1 cellular context compared by ENCODE assay signal in the genomic region with DNA sequence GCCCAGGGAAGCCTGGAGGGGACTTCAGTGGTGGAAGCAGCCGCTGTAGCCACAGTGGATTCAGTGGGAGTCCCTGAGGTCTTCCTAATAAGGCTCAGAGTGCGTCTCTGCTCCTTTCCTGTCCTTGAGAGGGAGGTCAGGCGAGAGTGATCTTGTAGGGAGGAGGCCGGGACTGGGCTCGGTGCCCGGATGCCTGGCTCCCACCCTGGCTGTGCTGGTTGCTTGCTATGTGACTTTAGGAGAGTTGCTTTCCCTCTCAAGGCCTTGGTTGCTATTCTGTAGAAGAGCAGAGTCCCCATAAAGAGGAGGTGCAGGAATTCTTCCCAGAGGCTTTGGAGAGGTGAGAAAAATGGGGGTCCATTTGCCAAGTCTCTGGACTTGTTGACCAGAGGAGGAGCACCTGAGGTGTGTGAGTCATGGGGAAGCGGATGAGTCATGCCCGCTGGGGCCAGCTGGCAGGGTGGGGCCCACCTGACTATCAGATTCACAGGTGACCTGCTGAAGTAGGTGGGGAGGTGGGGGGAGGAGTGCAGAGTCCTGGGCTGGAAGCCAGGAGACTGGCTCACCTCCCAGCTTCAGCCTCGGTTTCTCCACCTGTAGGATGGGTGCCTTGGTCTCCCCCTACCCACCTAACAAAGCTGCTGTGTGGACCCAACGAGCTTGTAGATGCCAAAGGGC.
TF ChIP-seq lines count a peak whose summit lies in the region.

No MANE protein-coding gene starts in this region.

TF ChIP-seq in GM23338, 12 proteins besides CTCF, POLR2A, EP300 and RAD21 (continued from another document):
- TF ChIP-seq, protein P1, sequence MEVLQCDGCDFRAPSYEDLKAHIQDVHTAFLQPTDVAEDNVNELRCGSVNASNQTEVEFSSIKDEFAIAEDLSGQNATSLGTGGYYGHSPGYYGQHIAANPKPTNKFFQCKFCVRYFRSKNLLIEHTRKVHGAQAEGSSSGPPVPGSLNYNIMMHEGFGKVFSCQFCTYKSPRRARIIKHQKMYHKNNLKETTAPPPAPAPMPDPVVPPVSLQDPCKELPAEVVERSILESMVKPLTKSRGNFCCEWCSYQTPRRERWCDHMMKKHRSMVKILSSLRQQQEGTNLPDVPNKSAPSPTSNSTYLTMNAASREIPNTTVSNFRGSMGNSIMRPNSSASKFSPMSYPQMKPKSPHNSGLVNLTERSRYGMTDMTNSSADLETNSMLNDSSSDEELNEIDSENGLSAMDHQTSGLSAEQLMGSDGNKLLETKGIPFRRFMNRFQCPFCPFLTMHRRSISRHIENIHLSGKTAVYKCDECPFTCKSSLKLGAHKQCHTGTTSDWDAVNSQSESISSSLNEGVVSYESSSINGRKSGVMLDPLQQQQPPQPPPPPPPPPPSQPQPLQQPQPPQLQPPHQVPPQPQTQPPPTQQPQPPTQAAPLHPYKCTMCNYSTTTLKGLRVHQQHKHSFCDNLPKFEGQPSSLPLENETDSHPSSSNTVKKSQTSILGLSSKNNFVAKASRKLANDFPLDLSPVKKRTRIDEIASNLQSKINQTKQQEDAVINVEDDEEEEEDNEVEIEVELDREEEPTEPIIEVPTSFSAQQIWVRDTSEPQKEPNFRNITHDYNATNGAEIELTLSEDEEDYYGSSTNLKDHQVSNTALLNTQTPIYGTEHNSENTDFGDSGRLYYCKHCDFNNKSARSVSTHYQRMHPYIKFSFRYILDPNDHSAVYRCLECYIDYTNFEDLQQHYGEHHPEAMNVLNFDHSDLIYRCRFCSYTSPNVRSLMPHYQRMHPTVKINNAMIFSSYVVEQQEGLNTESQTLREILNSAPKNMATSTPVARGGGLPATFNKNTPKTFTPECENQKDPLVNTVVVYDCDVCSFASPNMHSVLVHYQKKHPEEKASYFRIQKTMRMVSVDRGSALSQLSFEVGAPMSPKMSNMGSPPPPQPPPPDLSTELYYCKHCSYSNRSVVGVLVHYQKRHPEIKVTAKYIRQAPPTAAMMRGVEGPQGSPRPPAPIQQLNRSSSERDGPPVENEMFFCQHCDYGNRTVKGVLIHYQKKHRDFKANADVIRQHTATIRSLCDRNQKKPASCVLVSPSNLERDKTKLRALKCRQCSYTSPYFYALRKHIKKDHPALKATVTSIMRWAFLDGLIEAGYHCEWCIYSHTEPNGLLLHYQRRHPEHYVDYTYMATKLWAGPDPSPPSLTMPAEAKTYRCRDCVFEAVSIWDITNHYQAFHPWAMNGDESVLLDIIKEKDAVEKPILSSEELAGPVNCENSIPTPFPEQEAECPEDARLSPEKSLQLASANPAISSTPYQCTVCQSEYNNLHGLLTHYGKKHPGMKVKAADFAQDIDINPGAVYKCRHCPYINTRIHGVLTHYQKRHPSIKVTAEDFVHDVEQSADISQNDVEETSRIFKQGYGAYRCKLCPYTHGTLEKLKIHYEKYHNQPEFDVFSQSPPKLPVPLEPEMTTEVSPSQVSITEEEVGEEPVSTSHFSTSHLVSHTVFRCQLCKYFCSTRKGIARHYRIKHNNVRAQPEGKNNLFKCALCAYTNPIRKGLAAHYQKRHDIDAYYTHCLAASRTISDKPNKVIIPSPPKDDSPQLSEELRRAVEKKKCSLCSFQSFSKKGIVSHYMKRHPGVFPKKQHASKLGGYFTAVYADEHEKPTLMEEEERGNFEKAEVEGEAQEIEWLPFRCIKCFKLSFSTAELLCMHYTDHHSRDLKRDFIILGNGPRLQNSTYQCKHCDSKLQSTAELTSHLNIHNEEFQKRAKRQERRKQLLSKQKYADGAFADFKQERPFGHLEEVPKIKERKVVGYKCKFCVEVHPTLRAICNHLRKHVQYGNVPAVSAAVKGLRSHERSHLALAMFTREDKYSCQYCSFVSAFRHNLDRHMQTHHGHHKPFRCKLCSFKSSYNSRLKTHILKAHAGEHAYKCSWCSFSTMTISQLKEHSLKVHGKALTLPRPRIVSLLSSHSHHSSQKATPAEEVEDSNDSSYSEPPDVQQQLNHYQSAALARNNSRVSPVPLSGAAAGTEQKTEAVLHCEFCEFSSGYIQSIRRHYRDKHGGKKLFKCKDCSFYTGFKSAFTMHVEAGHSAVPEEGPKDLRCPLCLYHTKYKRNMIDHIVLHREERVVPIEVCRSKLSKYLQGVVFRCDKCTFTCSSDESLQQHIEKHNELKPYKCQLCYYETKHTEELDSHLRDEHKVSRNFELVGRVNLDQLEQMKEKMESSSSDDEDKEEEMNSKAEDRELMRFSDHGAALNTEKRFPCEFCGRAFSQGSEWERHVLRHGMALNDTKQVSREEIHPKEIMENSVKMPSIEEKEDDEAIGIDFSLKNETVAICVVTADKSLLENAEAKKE (CRISPR knock-in tag; IDR thresholded peaks at IDR 0.05), result no peak
- TF ChIP-seq, protein P2, sequence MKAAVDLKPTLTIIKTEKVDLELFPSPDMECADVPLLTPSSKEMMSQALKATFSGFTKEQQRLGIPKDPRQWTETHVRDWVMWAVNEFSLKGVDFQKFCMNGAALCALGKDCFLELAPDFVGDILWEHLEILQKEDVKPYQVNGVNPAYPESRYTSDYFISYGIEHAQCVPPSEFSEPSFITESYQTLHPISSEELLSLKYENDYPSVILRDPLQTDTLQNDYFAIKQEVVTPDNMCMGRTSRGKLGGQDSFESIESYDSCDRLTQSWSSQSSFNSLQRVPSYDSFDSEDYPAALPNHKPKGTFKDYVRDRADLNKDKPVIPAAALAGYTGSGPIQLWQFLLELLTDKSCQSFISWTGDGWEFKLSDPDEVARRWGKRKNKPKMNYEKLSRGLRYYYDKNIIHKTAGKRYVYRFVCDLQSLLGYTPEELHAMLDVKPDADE (IDR thresholded peaks at IDR 0.05), result no peak
- TF ChIP-seq JUNB (IDR thresholded peaks at IDR 0.05; ENCODE audit: unreplicated experiment) (no peak), EZH2phosphoT487 (IDR thresholded peaks at IDR 0.05; ENCODE audit: unreplicated experiment) (no peak)
